In the genomic region with DNA sequence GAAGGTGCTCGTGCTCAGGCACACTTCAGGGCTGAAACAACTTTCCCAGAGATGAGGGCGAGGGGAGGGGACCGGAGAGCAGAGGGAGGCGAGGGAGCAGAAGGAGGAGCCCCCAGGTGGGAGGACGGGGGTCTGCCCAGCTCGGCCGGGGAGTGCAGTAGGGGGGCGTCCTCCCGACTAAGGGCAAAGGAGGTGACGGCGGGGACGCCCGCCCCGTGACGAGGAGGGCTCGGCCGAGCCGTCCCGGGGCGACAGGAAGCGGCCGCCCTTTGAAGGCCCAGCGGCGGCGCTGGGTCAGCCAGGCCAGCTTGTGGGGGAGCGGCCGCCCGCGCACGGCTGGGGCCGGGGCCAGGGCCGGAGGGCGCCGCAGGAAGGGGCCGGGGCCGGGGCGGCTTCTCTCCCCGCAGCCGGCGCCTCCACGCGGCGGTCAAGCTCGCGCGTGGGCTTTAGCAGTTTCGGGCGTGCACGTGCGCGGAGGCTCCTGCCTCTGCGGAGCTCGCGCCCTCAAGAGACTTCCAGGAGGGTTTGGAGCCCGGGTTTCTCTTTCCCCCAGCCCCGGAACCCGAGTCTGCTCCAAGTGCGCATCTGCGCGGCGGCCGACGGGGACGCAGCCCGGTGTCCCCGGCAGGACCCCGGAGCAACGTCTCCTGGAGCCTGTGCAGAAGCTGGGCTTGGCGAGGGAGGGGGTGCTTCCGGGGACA, we compare ENCODE assay signal across 9 cellular contexts.
A peak's percentile ranks its signal among the peaks of the same experiment; 100 is the strongest.
DNase-seq lines count a peak whose midpoint lies in the region; ATAC-seq and TF ChIP-seq lines count a peak whose summit lies in the region.
"Had no signal": no experiment of that assay in that cellular context is flagged by ENCODE, and none has a peak within 500 bp of the region (broad histone marks: within the 10 kb centered on the region; RNA-seq: fewer than 3 reads in every experiment).

No MANE protein-coding gene starts in this region.

- H3K9ac ChIP-seq in colonic mucosa (ENCODE audit: low read depth in 2 of 2, low read length in 2 of 2) (peak overlapping the region; percentile 55 to 58), mesenchymal stem cell (ENCODE audit: low read length) (peak overlapping the region; percentile 75)

- H3K36me3 ChIP-seq in colonic mucosa, result no peaks in the 10 kb centered on the region
- H3K36me3 ChIP-seq in mesenchymal stem cell (ENCODE audit: control insufficient read depth in 1 of 2, insufficient read depth in 2 of 2, low read depth in 1 of 2, low read length in 2 of 2), result no peaks in the 10 kb centered on the region
- H3K36me3 ChIP-seq in transverse colon, result no peaks in the 10 kb centered on the region

- peak overlapping the region; percentile 79 for H3K4me2 ChIP-seq in mesenchymal stem cell (ENCODE audit: low read length, poor library complexity, severe bottlenecking)

- DNase-seq in DMS53 (lab: John Stamatoyannopoulos, UW) (peak; percentile 81), DMS53 treated with DMSO at 0.1 percent for 48 hours (lab: John Stamatoyannopoulos, UW; ENCODE audit: unreplicated experiment) (no peak), colonic mucosa (no peak), mesenchymal stem cell (peak; percentile 44), transverse colon (peak; percentile 33)
- DNase-seq: naive B cell had no signal

- peak overlapping the region; percentile 92 to 93 for H2BK12ac ChIP-seq in mesenchymal stem cell (ENCODE audit: low read length in 2 of 2)

- H3K4me3 ChIP-seq in colonic mucosa, result peak overlapping the region; percentile 41
- peak overlapping the region; percentile 45 to 62 for H3K4me3 ChIP-seq in mesenchymal stem cell (ENCODE audit: insufficient read depth in 1 of 2, low read depth in 1 of 2, low read length in 2 of 2)
- H3K4me3 ChIP-seq in transverse colon, result peak overlapping the region; percentile 20 to 54 (median 51)

- no peak overlapping the region for H2BK5ac ChIP-seq in mesenchymal stem cell (ENCODE audit: low read depth, low read length, poor library complexity, severe bottlenecking)

- H2AFZ ChIP-seq in mesenchymal stem cell (ENCODE audit: low read depth, low read length), result peak overlapping the region; percentile 83

- H3K27ac ChIP-seq in colonic mucosa, result no peak overlapping the region
- H3K27ac ChIP-seq in mesenchymal stem cell (ENCODE audit: low read length, poor library complexity, severe bottlenecking), result no peak overlapping the region
- H3K27ac ChIP-seq in transverse colon, result peak overlapping the region; percentile 56 to 80 (median 66)

- no peaks in the 10 kb centered on the region for H3K27me3 ChIP-seq in colonic mucosa
- H3K27me3 ChIP-seq in mesenchymal stem cell (ENCODE audit: control insufficient read depth in 1 of 2, insufficient read depth in 1 of 2, low read length in 2 of 2), result no peaks in the 10 kb centered on the region
- no peaks in the 10 kb centered on the region for H3K27me3 ChIP-seq in transverse colon

- H3K14ac ChIP-seq in mesenchymal stem cell (ENCODE audit: low read length in 2 of 2), result peak overlapping the region in 1 of 2 experiments; percentile 82

- no peak for TF ChIP-seq EP300 in transverse colon (IDR thresholded peaks at IDR 0.05; ENCODE audit: low read depth)

- TF ChIP-seq CTCF in colonic mucosa (IDR thresholded peaks at IDR 0.05), result no peak
- no peak for TF ChIP-seq CTCF in transverse colon (IDR thresholded peaks at IDR 0.05)

- 12% methylated on average over 41 of the region's 70 CpGs for WGBS in mesenchymal stem cell
- WGBS in transverse colon (ENCODE audit: low coverage in 1 of 2), 2 donors, result 15% methylated on average over 48 of the region's 70 CpGs; no CpG with 5 or more reads in 1 of the 2 donors

- H3K9me3 ChIP-seq in colonic mucosa (no peaks in the 10 kb centered on the region), mesenchymal stem cell (ENCODE audit: control insufficient read depth, low read length) (no peaks in the 10 kb centered on the region), transverse colon (no peaks in the 10 kb centered on the region)

- no peaks in the 10 kb centered on the region for H3K79me1 ChIP-seq in mesenchymal stem cell (replicated peaks; ENCODE audit: low read length, poor library complexity, severe bottlenecking)

- H2AK5ac ChIP-seq in mesenchymal stem cell (ENCODE audit: low read length, severe bottlenecking), result no peak overlapping the region

- in situ Hi-C loops in transverse colon (cut with MboI; ENCODE audit: low pct_ligation_motif_present in 1 of 4, low pct_unique_long_range_greater_than_20kb in 1 of 4, low sequenced_read_pairs in 3 of 4), result no loop called here

- H3K18ac ChIP-seq in mesenchymal stem cell (ENCODE audit: low read depth in 1 of 2, low read length in 2 of 2), result peak overlapping the region; percentile 49 to 100

- peak overlapping the region; percentile 82 for H2BK15ac ChIP-seq in mesenchymal stem cell (ENCODE audit: low read depth, poor library complexity, severe bottlenecking)

- no peaks in the 10 kb centered on the region for H3K4me1 ChIP-seq in colonic mucosa
- H3K4me1 ChIP-seq in mesenchymal stem cell (ENCODE audit: control insufficient read depth, insufficient read depth, low read depth, low read length), result peaks cover 22% of the 10 kb centered on the region
- peaks cover 5 to 14% (median 10%) of the 10 kb centered on the region in 4 donors for H3K4me1 ChIP-seq in transverse colon

- H4K91ac ChIP-seq in mesenchymal stem cell (ENCODE audit: low read length), result peak overlapping the region; percentile 98

- intact Hi-C loops in colonic mucosa (cut with DNase I) (no loop called here), transverse colon (cut with DNase I; ENCODE audit: low total_unique reads) (loop anchor here (10.0 kb wide), 1 partner anchor 192 kb away; the partner anchor contains the start of gene ERRFI1)

- TF ChIP-seq POLR2A in transverse colon (IDR thresholded peaks at IDR 0.05), result no peak

- no peak overlapping the region for H3K23ac ChIP-seq in mesenchymal stem cell (ENCODE audit: low read length in 2 of 2)

- peak overlapping the region; percentile 100 for H2BK120ac ChIP-seq in mesenchymal stem cell (ENCODE audit: low read depth, low read length)

- peak overlapping the region; percentile 100 for H4K8ac ChIP-seq in mesenchymal stem cell (ENCODE audit: low read length)

- peak overlapping the region; percentile 92 to 99 for H3K4ac ChIP-seq in mesenchymal stem cell (ENCODE audit: low read depth in 1 of 2, low read length in 2 of 2)

- ATAC-seq in HG03175 (IDR thresholded peaks at IDR 0.05; ENCODE audit: unreplicated experiment) (no peak), GM18517 (IDR thresholded peaks at IDR 0.05; ENCODE audit: unreplicated experiment) (no peak), GM18873 (IDR thresholded peaks at IDR 0.05; ENCODE audit: low FRiP score, unreplicated experiment) (no peak)

Comparison
In these comparisons a context has a peak if more than half of its experiments do, and no peak if none do; other contexts are left out.
1. DNase-seq: peak in DMS53 (single experiment), mesenchymal stem cell (single experiment) and transverse colon (single experiment); none in DMS53 treated with DMSO at 0.1 percent for 48 hours (single experiment) and colonic mucosa (single experiment).
2. H3K27ac ChIP-seq: peak in transverse colon (4 of 4); none in colonic mucosa (single experiment) and mesenchymal stem cell (single experiment).
3. Peak in every context shown above with its lines, with median percentiles within 50 percentile points of each other: H3K4me3 ChIP-seq.